Comparison of ENCODE assay signal across 9 cellular contexts in the genomic region with DNA sequence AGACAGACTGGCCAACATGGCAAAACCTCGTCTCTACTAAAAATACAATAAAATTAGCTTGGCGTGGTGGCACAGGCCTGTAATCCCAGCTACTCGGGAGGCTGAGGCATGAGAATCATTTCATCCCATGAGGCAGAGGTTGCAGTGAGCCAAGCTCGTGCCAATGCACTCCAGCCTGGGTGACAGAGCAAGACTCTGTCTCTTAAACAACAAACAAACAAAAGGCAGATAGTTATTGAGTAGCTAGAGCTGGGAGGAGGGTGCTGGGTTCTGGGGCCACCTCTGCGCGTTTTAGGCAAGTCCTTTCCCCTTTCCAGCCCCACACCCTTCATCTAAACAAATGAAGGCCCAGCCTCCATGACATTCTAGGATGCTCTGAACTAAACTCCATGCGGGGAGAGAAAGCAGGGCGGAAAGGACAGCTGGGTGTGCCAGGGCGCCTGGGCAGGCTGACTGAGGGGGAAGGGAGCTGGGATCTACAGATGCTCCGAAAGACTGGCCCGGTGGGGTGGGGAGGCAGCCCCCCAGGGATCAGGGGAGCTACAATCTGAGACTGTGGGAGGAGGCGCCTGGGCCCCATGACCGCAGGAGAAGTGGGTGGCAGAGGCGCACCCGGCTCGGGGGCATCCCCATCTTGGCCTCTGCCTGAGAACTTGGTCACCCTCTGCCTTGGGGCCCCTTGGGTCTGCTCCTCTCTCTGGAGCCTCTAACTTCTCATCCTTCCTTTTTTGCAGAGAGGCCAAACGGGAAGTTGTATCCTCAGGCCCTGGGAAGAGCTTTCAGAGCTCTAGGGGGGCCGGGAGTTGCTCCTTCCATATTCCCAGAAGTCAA. TPM values are rescaled to one million over a fixed set of nuclear protein-coding genes. Genes with fewer than 3 reads are reported as not detected.
DNase-seq lines count a peak whose midpoint lies in the region; ATAC-seq and TF ChIP-seq lines count a peak whose summit lies in the region.
"Had no signal": no experiment of that assay in that cellular context is flagged by ENCODE, and none has a peak within 500 bp of the region (broad histone marks: within the 10 kb centered on the region; RNA-seq: fewer than 3 reads in every experiment).

No MANE protein-coding gene starts in this region.

- H3K9ac ChIP-seq in GM23248 = no peak overlapping the region

- in situ Hi-C loops in GM23248 (cut with MboI) = no loop called here

- no peak overlapping the region for H2AFZ ChIP-seq in GM23248

- H3K9me3 ChIP-seq in CD8-positive, alpha-beta T cell (ENCODE audit: low read length) = no peaks in the 10 kb centered on the region
- no peaks in the 10 kb centered on the region for H3K9me3 ChIP-seq in neutrophil
- H3K9me3 ChIP-seq in GM23248 (ENCODE audit: low read depth) = no peaks in the 10 kb centered on the region

- H3K4me2 ChIP-seq in GM23248 (ENCODE audit: unreplicated experiment) = no peak overlapping the region

- H3K27me3 ChIP-seq in CD8-positive, alpha-beta T cell (ENCODE audit: insufficient read depth, low read length) = no peaks in the 10 kb centered on the region
- no peaks in the 10 kb centered on the region for H3K27me3 ChIP-seq in neutrophil
- H3K27me3 ChIP-seq in GM23248 (replicated peaks; ENCODE audit: insufficient read depth) = peaks cover 48% of the 10 kb centered on the region

- H3K27me3 Mint-ChIP-seq in CD8-positive, alpha-beta T cell (ENCODE audit: low read depth) = no peaks in the 10 kb centered on the region

- H3K4me3 Mint-ChIP-seq in CD8-positive, alpha-beta T cell = peak overlapping the region; percentile 95

- H3F3A ChIP-seq in GM23248 (ENCODE audit: insufficient read depth) = peaks cover 6% of the 10 kb centered on the region; the same call in 1 of the 2 replicates

- no peak for TF ChIP-seq CTCF in CD8-positive, alpha-beta T cell (IDR thresholded peaks at IDR 0.05)
- no peak for TF ChIP-seq CTCF in neutrophil (IDR thresholded peaks at IDR 0.05)

- DNase-seq in CD8-positive, alpha-beta T cell = peak in 5 of 7 experiments; percentile 37 to 71 (median 56)
- DNase-seq in NOMO-1 treated with DMSO at 0.1 percent for 48 hours (lab: John Stamatoyannopoulos, UW; ENCODE audit: unreplicated experiment) = peak; percentile 58
- DNase-seq in activated T-helper 9 cell treated with anti-CD3 and anti-CD28 coated beads, Interleukin-2, amount 50 U/mL, for 16 hours (ENCODE audit: low read depth) = peak; percentile 67
- no peak for DNase-seq in GM23248
- DNase-seq in HT-29 (ENCODE audit: low spot score) = no peak
- no peak for DNase-seq in mesenteric fat pad (ENCODE audit: low spot score)
- no peak for DNase-seq in NCI-H69 (lab: John Stamatoyannopoulos, UW)

- H3K27ac Mint-ChIP-seq in CD8-positive, alpha-beta T cell = peak overlapping the region; percentile 93

- H3K9me3 Mint-ChIP-seq in CD8-positive, alpha-beta T cell = no peaks in the 10 kb centered on the region

- H3K9me2 ChIP-seq in GM23248 (ENCODE audit: insufficient read depth) = no peaks in the 10 kb centered on the region

- peaks cover 17% of the 10 kb centered on the region for H3K36me3 ChIP-seq in CD8-positive, alpha-beta T cell (ENCODE audit: insufficient read depth, low read length)
- H3K36me3 ChIP-seq in neutrophil (peaks cover 40% of the 10 kb centered on the region), GM23248 (ENCODE audit: low read depth) (no peaks in the 10 kb centered on the region)

- POLR2A ChIA-PET in CD8-positive, alpha-beta T cell (lab: Charles Lee) = interaction anchor here (0.7 to 10.5 kb wide), 17 partner anchors 10 to 408 kb away, joined by 3 to 148 read pairs (median 4); a partner anchor contains a TSS

- peaks cover 69% of the 10 kb centered on the region for H3K4me1 Mint-ChIP-seq in CD8-positive, alpha-beta T cell (ENCODE audit: low read depth)

- H3K27ac ChIP-seq in CD8-positive, alpha-beta T cell (ENCODE audit: low read depth, low read length) = peak overlapping the region; percentile 80
- H3K27ac ChIP-seq in neutrophil = peak overlapping the region; percentile 94
- no peak overlapping the region for H3K27ac ChIP-seq in GM23248

- intact Hi-C loops in CD8-positive, alpha-beta T cell (cut with DNase I, micrococcal nuclease) = loop anchor here (2.0 kb wide), 2 partner anchors 19 to 61 kb away; a partner anchor contains a TSS

- no peaks in the 10 kb centered on the region for H4K20me1 ChIP-seq in GM23248 (ENCODE audit: insufficient read depth)

- 43 to 48% methylated on average over 17 of the region's 18 CpGs for WGBS in GM23248 (ENCODE audit: low coverage in 1 of 2, low lambda C conversion rate in 2 of 2, missing lambda C conversion rate in 2 of 2), 2 experiments

- H3K4me1 ChIP-seq in CD8-positive, alpha-beta T cell (ENCODE audit: insufficient read depth, low read length) = peaks cover 77% of the 10 kb centered on the region
- H3K4me1 ChIP-seq in neutrophil (ENCODE audit: control insufficient read depth in 1 of 2, insufficient read depth in 1 of 2, low read depth in 1 of 2, low read length in 1 of 2) (peaks cover 65 to 68% of the 10 kb centered on the region in 2 experiments), GM23248 (ENCODE audit: insufficient read depth) (no peaks in the 10 kb centered on the region)

- peak overlapping the region; percentile 89 for H3K4me3 ChIP-seq in CD8-positive, alpha-beta T cell (ENCODE audit: low read depth, low read length)
- H3K4me3 ChIP-seq in neutrophil (ENCODE audit: low read depth in 1 of 2, low read length in 1 of 2) (peak overlapping the region; percentile 83 to 97), GM23248 (no peak overlapping the region)

- CTCF ChIA-PET in CD8-positive, alpha-beta T cell (lab: Charles Lee) = interaction anchor here (0.8 to 5.0 kb wide), 9 partner anchors 9 to 187 kb away, joined by 3 to 45 read pairs (median 8); a partner anchor contains a TSS

- H3K79me2 ChIP-seq in GM23248 (ENCODE audit: insufficient read depth) = no peaks in the 10 kb centered on the region

- H3K36me3 Mint-ChIP-seq in CD8-positive, alpha-beta T cell = peaks cover 46% of the 10 kb centered on the region

- ATAC-seq in CD8-positive, alpha-beta T cell = peak; percentile 19

RNA-seq across cellular contexts. Expression of a gene that starts 0.9 kb away (rescaled TPM):
- 100 to 1,000 TPM; 187 to 218 TPM for total RNA-seq in CD8-positive, alpha-beta T cell
- total RNA-seq in GM23248 (2014; rRNA removed; shearing (Covaris generic)) = 0.65 TPM in 1 of 2 replicates, not detected in the other
- polyA plus RNA-seq in GM23248 (2016; fragmentation: Nextera tagmentation; extraction: Ambion mirVana) = 0.27 TPM in 1 of 2 replicates, not detected in the other
- total RNA-seq in HT-29 (2014; rRNA removed; shearing (Covaris generic)) = not detected in 2 replicates
- 6.8 TPM for total RNA-seq in mesenteric fat pad
- total RNA-seq: dermis microvascular lymphatic vessel endothelial cell had no signal

RNA-seq across cellular contexts. Expression of a gene that starts 27.8 kb away (rescaled TPM):
- total RNA-seq in CD8-positive, alpha-beta T cell = 10 to 100 TPM; 22.6 to 24.1 TPM
- 6.2 and 6.4 TPM in 2 replicates for total RNA-seq in GM23248 (2014; rRNA removed; shearing (Covaris generic))
- 26.9 and 27.5 TPM in 2 replicates for polyA plus RNA-seq in GM23248 (2016; fragmentation: Nextera tagmentation; extraction: Ambion mirVana)
- total RNA-seq in HT-29 (2014; rRNA removed; shearing (Covaris generic)) = 11.0 and 12.4 TPM in 2 replicates
- 48.4 TPM for total RNA-seq in mesenteric fat pad

RNA-seq across cellular contexts. Expression of a gene that starts 43.6 kb away (rescaled TPM):
- total RNA-seq in CD8-positive, alpha-beta T cell = 1 to 10 TPM; 4.0 to 5.5 TPM
- total RNA-seq in GM23248 (2014; rRNA removed; shearing (Covaris generic)) = 20.2 and 24.3 TPM in 2 replicates
- 45.7 and 47.3 TPM in 2 replicates for polyA plus RNA-seq in GM23248 (2016; fragmentation: Nextera tagmentation; extraction: Ambion mirVana)
- total RNA-seq in HT-29 (2014; rRNA removed; shearing (Covaris generic)) = 107 and 111 TPM in 2 replicates
- total RNA-seq in mesenteric fat pad = 26.8 TPM

RNA-seq across cellular contexts. Expression of a gene that starts 52.9 kb away (rescaled TPM):
- total RNA-seq in CD8-positive, alpha-beta T cell = 1 to 10 TPM; 2.6 to 2.8 TPM
- total RNA-seq in GM23248 (2014; rRNA removed; shearing (Covaris generic)) = 35.3 and 38.4 TPM in 2 replicates
- polyA plus RNA-seq in GM23248 (2016; fragmentation: Nextera tagmentation; extraction: Ambion mirVana) = 5.0 and 5.7 TPM in 2 replicates
- total RNA-seq in HT-29 (2014; rRNA removed; shearing (Covaris generic)) = 47.1 and 47.9 TPM in 2 replicates
- 24.8 TPM for total RNA-seq in mesenteric fat pad

Comparison
In these comparisons a context has a peak if more than half of its experiments do, and no peak if none do; other contexts are left out.
1. DNase-seq: peak in CD8-positive, alpha-beta T cell (5 of 7), NOMO-1 treated with DMSO at 0.1 percent for 48 hours (single experiment) and activated T-helper 9 cell treated with anti-CD3 and anti-CD28 coated beads, Interleukin-2, amount 50 U/mL, for 16 hours (single experiment); none in GM23248 (single experiment), HT-29 (single experiment), mesenteric fat pad (single experiment) and NCI-H69 (single experiment).
2. RNA of a gene that starts 0.9 kb away (total RNA-seq): 187 to 218 TPM in CD8-positive, alpha-beta T cell; 6.8 TPM in mesenteric fat pad (single experiment), 0.65 TPM in GM23248 and not detected in HT-29; every median in the first group is over 10 times any median in the second.